In the genomic region with DNA sequence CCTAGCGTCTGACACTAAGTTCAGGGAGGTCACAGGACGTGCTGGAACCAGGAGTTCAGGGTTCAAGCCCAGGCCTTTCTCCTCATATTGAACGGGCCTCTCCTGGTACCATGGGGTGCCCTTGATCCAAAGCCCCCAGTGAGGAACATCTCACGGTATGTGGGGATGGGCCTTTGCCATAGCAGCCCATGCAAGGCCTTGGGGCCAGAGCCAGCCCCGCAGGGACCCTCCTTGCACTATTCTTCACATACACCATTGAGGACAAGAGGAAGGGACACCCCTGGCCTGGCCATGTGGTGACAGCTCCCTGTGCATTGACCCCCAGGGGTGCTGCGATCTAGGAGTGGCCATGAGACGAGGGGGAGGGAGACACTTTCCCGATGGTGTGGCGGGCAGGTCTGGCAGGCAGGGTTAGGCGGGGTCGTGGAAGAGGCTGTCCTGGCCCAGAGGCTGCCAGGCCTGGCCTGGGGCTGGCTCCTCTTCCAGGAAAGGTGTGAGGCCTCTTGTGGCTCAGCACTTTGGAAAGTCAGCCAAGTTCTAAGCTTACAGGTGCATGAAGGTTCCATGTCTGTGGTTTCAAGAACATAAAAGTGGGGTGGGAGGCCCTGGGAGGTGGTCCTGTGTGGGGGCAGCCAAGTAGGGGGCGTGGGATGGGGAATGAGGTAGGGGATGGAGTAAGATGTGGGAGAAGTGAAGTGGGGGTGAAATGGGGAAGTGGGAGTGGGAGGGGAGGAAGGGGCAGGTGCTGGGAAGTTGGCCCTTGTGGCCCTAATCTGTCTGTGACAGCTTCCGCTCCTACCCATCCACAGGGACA, we compare ENCODE assay signal across 2 cellular contexts.
TF ChIP-seq lines count a peak whose summit lies in the region.

No MANE protein-coding gene starts in this region.

TF ChIP-seq in Ishikawa, 13 proteins besides CTCF, POLR2A, EP300 and RAD21 (continued from another document):
- TF ChIP-seq, protein P1, sequence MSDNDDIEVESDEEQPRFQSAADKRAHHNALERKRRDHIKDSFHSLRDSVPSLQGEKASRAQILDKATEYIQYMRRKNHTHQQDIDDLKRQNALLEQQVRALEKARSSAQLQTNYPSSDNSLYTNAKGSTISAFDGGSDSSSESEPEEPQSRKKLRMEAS (IDR thresholded peaks at IDR 0.05): 0 out of 2 replicates have a peak, but pooled peaks have one; percentile 33
- no peak for TF ChIP-seq EGR1 (IDR thresholded peaks at IDR 0.05)

TF ChIP-seq in H1, 55 proteins besides CTCF, POLR2A, EP300 and RAD21 (continued from another document):
- TF ChIP-seq, protein P2, sequence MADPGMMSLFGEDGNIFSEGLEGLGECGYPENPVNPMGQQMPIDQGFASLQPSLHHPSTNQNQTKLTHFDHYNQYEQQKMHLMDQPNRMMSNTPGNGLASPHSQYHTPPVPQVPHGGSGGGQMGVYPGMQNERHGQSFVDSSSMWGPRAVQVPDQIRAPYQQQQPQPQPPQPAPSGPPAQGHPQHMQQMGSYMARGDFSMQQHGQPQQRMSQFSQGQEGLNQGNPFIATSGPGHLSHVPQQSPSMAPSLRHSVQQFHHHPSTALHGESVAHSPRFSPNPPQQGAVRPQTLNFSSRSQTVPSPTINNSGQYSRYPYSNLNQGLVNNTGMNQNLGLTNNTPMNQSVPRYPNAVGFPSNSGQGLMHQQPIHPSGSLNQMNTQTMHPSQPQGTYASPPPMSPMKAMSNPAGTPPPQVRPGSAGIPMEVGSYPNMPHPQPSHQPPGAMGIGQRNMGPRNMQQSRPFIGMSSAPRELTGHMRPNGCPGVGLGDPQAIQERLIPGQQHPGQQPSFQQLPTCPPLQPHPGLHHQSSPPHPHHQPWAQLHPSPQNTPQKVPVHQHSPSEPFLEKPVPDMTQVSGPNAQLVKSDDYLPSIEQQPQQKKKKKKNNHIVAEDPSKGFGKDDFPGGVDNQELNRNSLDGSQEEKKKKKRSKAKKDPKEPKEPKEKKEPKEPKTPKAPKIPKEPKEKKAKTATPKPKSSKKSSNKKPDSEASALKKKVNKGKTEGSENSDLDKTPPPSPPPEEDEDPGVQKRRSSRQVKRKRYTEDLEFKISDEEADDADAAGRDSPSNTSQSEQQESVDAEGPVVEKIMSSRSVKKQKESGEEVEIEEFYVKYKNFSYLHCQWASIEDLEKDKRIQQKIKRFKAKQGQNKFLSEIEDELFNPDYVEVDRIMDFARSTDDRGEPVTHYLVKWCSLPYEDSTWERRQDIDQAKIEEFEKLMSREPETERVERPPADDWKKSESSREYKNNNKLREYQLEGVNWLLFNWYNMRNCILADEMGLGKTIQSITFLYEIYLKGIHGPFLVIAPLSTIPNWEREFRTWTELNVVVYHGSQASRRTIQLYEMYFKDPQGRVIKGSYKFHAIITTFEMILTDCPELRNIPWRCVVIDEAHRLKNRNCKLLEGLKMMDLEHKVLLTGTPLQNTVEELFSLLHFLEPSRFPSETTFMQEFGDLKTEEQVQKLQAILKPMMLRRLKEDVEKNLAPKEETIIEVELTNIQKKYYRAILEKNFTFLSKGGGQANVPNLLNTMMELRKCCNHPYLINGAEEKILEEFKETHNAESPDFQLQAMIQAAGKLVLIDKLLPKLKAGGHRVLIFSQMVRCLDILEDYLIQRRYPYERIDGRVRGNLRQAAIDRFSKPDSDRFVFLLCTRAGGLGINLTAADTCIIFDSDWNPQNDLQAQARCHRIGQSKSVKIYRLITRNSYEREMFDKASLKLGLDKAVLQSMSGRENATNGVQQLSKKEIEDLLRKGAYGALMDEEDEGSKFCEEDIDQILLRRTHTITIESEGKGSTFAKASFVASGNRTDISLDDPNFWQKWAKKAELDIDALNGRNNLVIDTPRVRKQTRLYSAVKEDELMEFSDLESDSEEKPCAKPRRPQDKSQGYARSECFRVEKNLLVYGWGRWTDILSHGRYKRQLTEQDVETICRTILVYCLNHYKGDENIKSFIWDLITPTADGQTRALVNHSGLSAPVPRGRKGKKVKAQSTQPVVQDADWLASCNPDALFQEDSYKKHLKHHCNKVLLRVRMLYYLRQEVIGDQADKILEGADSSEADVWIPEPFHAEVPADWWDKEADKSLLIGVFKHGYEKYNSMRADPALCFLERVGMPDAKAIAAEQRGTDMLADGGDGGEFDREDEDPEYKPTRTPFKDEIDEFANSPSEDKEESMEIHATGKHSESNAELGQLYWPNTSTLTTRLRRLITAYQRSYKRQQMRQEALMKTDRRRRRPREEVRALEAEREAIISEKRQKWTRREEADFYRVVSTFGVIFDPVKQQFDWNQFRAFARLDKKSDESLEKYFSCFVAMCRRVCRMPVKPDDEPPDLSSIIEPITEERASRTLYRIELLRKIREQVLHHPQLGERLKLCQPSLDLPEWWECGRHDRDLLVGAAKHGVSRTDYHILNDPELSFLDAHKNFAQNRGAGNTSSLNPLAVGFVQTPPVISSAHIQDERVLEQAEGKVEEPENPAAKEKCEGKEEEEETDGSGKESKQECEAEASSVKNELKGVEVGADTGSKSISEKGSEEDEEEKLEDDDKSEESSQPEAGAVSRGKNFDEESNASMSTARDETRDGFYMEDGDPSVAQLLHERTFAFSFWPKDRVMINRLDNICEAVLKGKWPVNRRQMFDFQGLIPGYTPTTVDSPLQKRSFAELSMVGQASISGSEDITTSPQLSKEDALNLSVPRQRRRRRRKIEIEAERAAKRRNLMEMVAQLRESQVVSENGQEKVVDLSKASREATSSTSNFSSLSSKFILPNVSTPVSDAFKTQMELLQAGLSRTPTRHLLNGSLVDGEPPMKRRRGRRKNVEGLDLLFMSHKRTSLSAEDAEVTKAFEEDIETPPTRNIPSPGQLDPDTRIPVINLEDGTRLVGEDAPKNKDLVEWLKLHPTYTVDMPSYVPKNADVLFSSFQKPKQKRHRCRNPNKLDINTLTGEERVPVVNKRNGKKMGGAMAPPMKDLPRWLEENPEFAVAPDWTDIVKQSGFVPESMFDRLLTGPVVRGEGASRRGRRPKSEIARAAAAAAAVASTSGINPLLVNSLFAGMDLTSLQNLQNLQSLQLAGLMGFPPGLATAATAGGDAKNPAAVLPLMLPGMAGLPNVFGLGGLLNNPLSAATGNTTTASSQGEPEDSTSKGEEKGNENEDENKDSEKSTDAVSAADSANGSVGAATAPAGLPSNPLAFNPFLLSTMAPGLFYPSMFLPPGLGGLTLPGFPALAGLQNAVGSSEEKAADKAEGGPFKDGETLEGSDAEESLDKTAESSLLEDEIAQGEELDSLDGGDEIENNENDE (IDR thresholded peaks at IDR 0.05; ENCODE audit: insufficient replicate concordance, low read length): no peak
- TF ChIP-seq SUZ12 (IDR thresholded peaks at IDR 0.05; ENCODE audit: low read length): no peak
- TF ChIP-seq RNF2 (IDR thresholded peaks at IDR 0.05; ENCODE audit: borderline replicate concordance, low read depth, low read length, missing control alignments, poor library complexity, severe bottlenecking): no peak
- no peak for TF ChIP-seq CHD2 (IDR thresholded peaks at IDR 0.05; ENCODE audit: low read length)
- no peak for TF ChIP-seq CTBP2 (IDR thresholded peaks at IDR 0.05; ENCODE audit: borderline replicate concordance, insufficient read depth, insufficient read length, low read length)
